In the genomic region with DNA sequence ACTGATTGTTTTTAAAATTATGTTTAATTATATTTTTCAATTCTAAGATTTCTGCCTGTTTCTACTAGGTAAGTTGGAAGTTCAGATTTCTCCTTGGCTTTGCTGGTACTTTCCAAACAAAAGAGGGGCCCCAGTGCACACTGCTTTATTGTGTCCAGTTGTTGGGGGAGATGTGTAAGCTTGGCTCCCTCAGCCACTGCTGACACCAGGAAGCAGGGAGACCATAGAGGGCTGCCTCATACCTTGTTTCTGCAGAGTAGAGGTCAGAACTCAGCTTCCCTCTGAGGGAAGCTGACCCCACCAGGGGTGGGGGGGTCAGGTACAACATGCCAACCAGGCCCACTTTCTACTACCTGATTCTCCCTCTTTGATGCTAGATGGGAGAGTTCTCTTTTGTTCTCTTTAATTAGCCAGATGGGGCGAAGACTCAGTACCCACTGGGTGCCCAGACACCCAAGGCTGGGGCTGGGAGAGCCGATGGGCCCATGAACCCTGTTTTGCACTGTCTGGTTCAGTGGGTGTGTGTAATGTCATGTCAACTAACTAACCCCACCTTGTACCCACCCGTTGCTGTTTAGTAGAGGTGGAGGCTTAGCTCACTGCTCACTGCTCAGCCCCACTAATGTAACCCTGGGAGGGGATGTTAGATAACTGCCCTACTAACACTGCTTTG, we compare ENCODE assay signal across 28 cellular contexts.
"Had no signal": no experiment of that assay in that cellular context is flagged by ENCODE, and none has a peak within 500 bp of the region (broad histone marks: within the 10 kb centered on the region; RNA-seq: fewer than 3 reads in every experiment).

No MANE protein-coding gene starts in this region.

- H3K4me3 ChIP-seq: body of pancreas, cardiac muscle cell, colonic mucosa, esophagus squamous epithelium, thoracic aorta, upper lobe of left lung had no signal

- H3K27me3 ChIP-seq: body of pancreas, cardiac muscle cell, colonic mucosa, esophagus squamous epithelium, upper lobe of left lung had no signal

- H3K9me3 Mint-ChIP-seq: activated naive CD4-positive, alpha-beta T cell treated with anti-CD3 and anti-CD28 coated beads, Interleukin-2, amount 50 U/mL, for 72 hours; activated T-cell treated with anti-CD3 and anti-CD28 coated beads, Interleukin-2, amount 50 U/mL, for 72 hours; naive thymus-derived CD4-positive, alpha-beta T cell; stimulated activated effector memory CD8-positive, alpha-beta T cell treated with anti-CD3 and anti-CD28 coated beads, Interleukin-12 subunit alpha, Interleukin-12 subunit beta, amount 100 ng/mL, for 72 hours; stimulated activated naive CD8-positive, alpha-beta T cell treated with anti-CD3 and anti-CD28 coated beads, Interleukin-15, Interleukin-2, amounts not matched to agents 100 ng/mL and 50 ng/mL, for 24 hours had no signal

- DNase-seq: activated CD4-positive, alpha-beta T cell treated with anti-CD3 and anti-CD28 coated beads for 4 hours; activated CD4-positive, alpha-beta T cell treated with anti-CD3 and anti-CD28 coated beads, Interleukin-2, amount 50 U/mL, for 4 hours; activated naive CD4-positive, alpha-beta T cell; activated T-cell treated with anti-CD3 and anti-CD28 coated beads for 4 hours; activated T-cell treated with anti-CD3 and anti-CD28 coated beads, Interleukin-2, amount 50 U/mL, for 72 hours; anterior cingulate cortex; cerebellar nuclear complex; colonic mucosa; effector CD8-positive, alpha-beta T cell; esophagus squamous epithelium; foreskin melanocyte; hippocampal formation; midbrain; naive thymus-derived CD4-positive, alpha-beta T cell; small intestine; stimulated activated CD4-positive, alpha-beta T cell treated with anti-CD3 and anti-CD28 coated beads, Interleukin-4, amount 100 ng/mL, for 24 hours; T-helper 1 cell had no signal

- H3K4me1 ChIP-seq: colonic mucosa had no signal

- H3K27ac Mint-ChIP-seq: activated naive CD4-positive, alpha-beta T cell treated with anti-CD3 and anti-CD28 coated beads, Interleukin-2, amount 50 U/mL, for 72 hours; activated T-cell treated with anti-CD3 and anti-CD28 coated beads, Interleukin-2, amount 50 U/mL, for 72 hours; stimulated activated effector memory CD8-positive, alpha-beta T cell treated with anti-CD3 and anti-CD28 coated beads, Interleukin-12 subunit alpha, Interleukin-12 subunit beta, amount 100 ng/mL, for 72 hours; stimulated activated naive CD8-positive, alpha-beta T cell treated with anti-CD3 and anti-CD28 coated beads, Interleukin-15, Interleukin-2, amounts not matched to agents 100 ng/mL and 50 ng/mL, for 24 hours had no signal

- H3K36me3 ChIP-seq: colonic mucosa, thoracic aorta had no signal

- ATAC-seq: activated naive CD4-positive, alpha-beta T cell treated with anti-CD3 and anti-CD28 coated beads, Interleukin-2, amount 50 U/mL, for 72 hours; activated T-cell treated with anti-CD3 and anti-CD28 coated beads, Interleukin-2, amount 50 U/mL, for 72 hours; body of pancreas; stimulated activated effector memory CD8-positive, alpha-beta T cell treated with anti-CD3 and anti-CD28 coated beads, Interleukin-12 subunit alpha, Interleukin-12 subunit beta, amount 100 ng/mL, for 72 hours had no signal

- FAIRE-seq: endometrium, keratinocyte, small intestine had no signal

- H3K9me3 ChIP-seq: body of pancreas, colonic mucosa, esophagus squamous epithelium, thoracic aorta, upper lobe of left lung had no signal

- H3K4me3 Mint-ChIP-seq: activated T-cell treated with anti-CD3 and anti-CD28 coated beads, Interleukin-2, amount 50 U/mL, for 72 hours; naive thymus-derived CD4-positive, alpha-beta T cell; stimulated activated effector memory CD8-positive, alpha-beta T cell treated with anti-CD3 and anti-CD28 coated beads, Interleukin-12 subunit alpha, Interleukin-12 subunit beta, amount 100 ng/mL, for 72 hours; stimulated activated naive CD8-positive, alpha-beta T cell treated with anti-CD3 and anti-CD28 coated beads, Interleukin-15, Interleukin-2, amounts not matched to agents 100 ng/mL and 50 ng/mL, for 24 hours had no signal

- H3K27ac ChIP-seq: body of pancreas, cardiac muscle cell, colonic mucosa, epithelial cell of prostate, esophagus squamous epithelium, thoracic aorta, upper lobe of left lung, VCaP had no signal

- H3K27me3 Mint-ChIP-seq: naive thymus-derived CD4-positive, alpha-beta T cell; stimulated activated naive CD8-positive, alpha-beta T cell treated with anti-CD3 and anti-CD28 coated beads, Interleukin-15, Interleukin-2, amounts not matched to agents 100 ng/mL and 50 ng/mL, for 24 hours had no signal
